8 cellular contexts compared by ENCODE assay signal in the genomic region with DNA sequence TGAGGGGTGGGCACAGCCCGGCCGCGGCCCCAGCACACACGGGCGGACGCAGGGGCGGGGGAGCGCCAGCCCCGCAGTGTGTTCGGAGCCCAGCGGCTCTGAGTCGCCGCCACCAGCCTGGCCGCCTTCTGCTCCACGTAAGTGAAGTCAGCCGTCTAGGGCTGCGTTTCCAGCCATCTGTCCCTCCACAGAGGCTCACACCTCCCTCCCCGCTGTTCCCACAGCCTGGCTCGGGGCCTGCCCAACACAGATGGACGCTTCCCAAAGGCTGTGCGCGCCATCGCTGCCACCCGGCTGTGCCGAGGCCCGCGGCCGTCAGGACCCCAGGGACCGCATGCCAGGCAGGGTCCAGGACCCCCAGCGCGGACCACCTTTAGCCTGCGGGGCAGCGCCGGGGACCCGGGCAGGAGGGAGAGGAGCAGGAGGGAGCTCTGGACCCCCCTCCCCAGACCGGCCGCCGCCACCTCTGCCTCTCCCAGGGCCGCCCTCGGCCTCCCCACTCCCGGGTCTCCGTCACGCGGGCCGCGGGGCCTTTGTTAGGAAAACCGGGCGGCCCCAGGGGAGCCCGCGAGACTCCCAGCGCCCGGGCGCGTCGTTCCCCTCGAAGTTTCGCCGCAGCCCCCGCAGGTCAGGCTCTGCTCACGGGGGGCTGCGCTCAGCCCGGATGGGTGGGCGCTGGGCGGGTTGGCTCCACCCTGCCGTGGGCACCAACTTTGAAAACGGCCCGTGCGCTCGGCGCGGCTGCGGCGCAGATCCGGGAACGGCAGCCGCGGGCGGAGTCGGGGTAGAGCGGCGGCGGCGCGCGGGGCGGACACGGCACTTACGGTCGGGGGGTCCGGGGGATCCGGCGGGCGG. TPM values are rescaled to one million over a fixed set of nuclear protein-coding genes. Genes with fewer than 3 reads are reported as not detected.
DNase-seq lines count a peak whose midpoint lies in the region; ATAC-seq and TF ChIP-seq lines count a peak whose summit lies in the region.

No MANE protein-coding gene starts in this region.

- no peaks in the 10 kb centered on the region for H3K9me3 ChIP-seq in GM23248 (ENCODE audit: low read depth)
- H3K9me3 ChIP-seq in mammary epithelial cell (replicated peaks; ENCODE audit: insufficient read depth, low read length): no peaks in the 10 kb centered on the region
- H3K9me3 ChIP-seq in mucosa of descending colon: no peaks in the 10 kb centered on the region

- H3K9ac ChIP-seq in GM23248 (no peak overlapping the region), mammary epithelial cell (ENCODE audit: insufficient read depth, low read length) (no peak overlapping the region)

- H4K20me1 ChIP-seq in GM23248 (ENCODE audit: insufficient read depth) (no peaks in the 10 kb centered on the region), mammary epithelial cell (ENCODE audit: insufficient read depth, low read length) (peaks cover 4% of the 10 kb centered on the region)

- 3 to 5% methylated on average over 46 to 71 of the region's 93 CpGs for WGBS in GM23248 (ENCODE audit: low coverage in 1 of 2, low lambda C conversion rate in 2 of 2, missing lambda C conversion rate in 2 of 2), 2 experiments
- 3% methylated on average over 15 of the region's 93 CpGs for WGBS in mammary epithelial cell (ENCODE audit: low coverage, missing lambda C conversion rate)

- H3K9me2 ChIP-seq in GM23248 (ENCODE audit: insufficient read depth): no peaks in the 10 kb centered on the region

- no peak overlapping the region for H3K27ac Mint-ChIP-seq in chondrocyte (ENCODE audit: unreplicated experiment)

- ATAC-seq in mucosa of descending colon (peak; percentile 31), GM21717 (IDR thresholded peaks at IDR 0.05; ENCODE audit: unreplicated experiment) (no peak)

- CTCF ChIA-PET in mammary epithelial cell (lab: Charles Lee; ENCODE audit: low non-redundant PET): no interaction called here

- H3K36me3 ChIP-seq in GM23248 (ENCODE audit: low read depth) (no peaks in the 10 kb centered on the region), mammary epithelial cell (ENCODE audit: insufficient read depth, low read length) (no peaks in the 10 kb centered on the region), mucosa of descending colon (ENCODE audit: low read depth) (no peaks in the 10 kb centered on the region)

- intact Hi-C loops in mammary epithelial cell (cut with micrococcal nuclease) (no loop called here), mucosa of descending colon (cut with DNase I, micrococcal nuclease) (loop anchor here in 1 of 2 donors (5.0 kb wide), 1 partner anchor 227 kb away; no protein-coding TSS in a partner anchor)

- peaks cover 32% of the 10 kb centered on the region for H3K27me3 Mint-ChIP-seq in chondrocyte (ENCODE audit: low read depth)

- H2AFZ ChIP-seq in GM23248 (no peak overlapping the region), mammary epithelial cell (ENCODE audit: low read depth, low read length) (no peak overlapping the region)

- no peak overlapping the region for H3K4me3 Mint-ChIP-seq in chondrocyte (ENCODE audit: unreplicated experiment)

- in situ Hi-C loops in GM23248 (cut with MboI): no loop called here
- in situ Hi-C loops in mammary epithelial cell (cut with MboI; ENCODE audit: low sequenced_read_pairs in 2 of 2): no loop called here

- DNase-seq in AG08395 (ENCODE audit: low spot score) (peak; percentile 29), GM23248 (peak; percentile 27), mammary epithelial cell (no peak), mucosa of descending colon (peak in 2 of 3 donors; percentile 50 to 54), NCI-H187 treated with DMSO at 0.1 percent for 48 hours (lab: John Stamatoyannopoulos, UW) (no peak), chondrocyte (ENCODE audit: low spot score) (no peak), NCI-H187 (lab: John Stamatoyannopoulos, UW) (no peak)

- H3F3A ChIP-seq in GM23248 (ENCODE audit: insufficient read depth): no peaks in the 10 kb centered on the region

- no peak overlapping the region for H3K4me3 ChIP-seq in GM23248
- no peak overlapping the region for H3K4me3 ChIP-seq in mammary epithelial cell (replicated peaks in 1 of 3; ENCODE audit: insufficient read depth in 1 of 3, low read depth in 2 of 3, low read length in 3 of 3)
- peak overlapping the region; percentile 24 for H3K4me3 ChIP-seq in mucosa of descending colon

- no peaks in the 10 kb centered on the region for H3K36me3 Mint-ChIP-seq in chondrocyte (ENCODE audit: low read depth)

- H3K27ac ChIP-seq in GM23248 (no peak overlapping the region), mammary epithelial cell (ENCODE audit: insufficient read depth, low read depth, low read length) (no peak overlapping the region)

- no peaks in the 10 kb centered on the region for H3K9me3 Mint-ChIP-seq in chondrocyte (ENCODE audit: low read depth)

- H3K27me3 ChIP-seq in GM23248 (replicated peaks; ENCODE audit: insufficient read depth) (peaks cover 63% of the 10 kb centered on the region), mammary epithelial cell (ENCODE audit: insufficient read depth, low read length) (peaks cover 44% of the 10 kb centered on the region)

- dilution Hi-C loops in mammary epithelial cell (cut with HindIII; ENCODE audit: low sequenced_read_pairs): no loop called here

- H3K79me2 ChIP-seq in GM23248 (ENCODE audit: insufficient read depth) (no peaks in the 10 kb centered on the region), mammary epithelial cell (ENCODE audit: insufficient read depth, low read length) (no peaks in the 10 kb centered on the region)

- no peaks in the 10 kb centered on the region for H3K4me1 Mint-ChIP-seq in chondrocyte (ENCODE audit: low read depth)

- TF ChIP-seq CTCF in mammary epithelial cell (conservative IDR thresholded peaks at IDR 0.05 in 1 of 2, IDR thresholded peaks at IDR 0.05 in 1 of 2; ENCODE audit: extremely low read depth in 1 of 2, insufficient read depth in 1 of 2, low read depth in 1 of 2, low read length in 2 of 2) (no peak), mucosa of descending colon (IDR thresholded peaks at IDR 0.05) (no peak), chondrocyte (IDR thresholded peaks at IDR 0.05) (no peak)

- no peak overlapping the region for H3K4me2 ChIP-seq in GM23248 (ENCODE audit: unreplicated experiment)
- H3K4me2 ChIP-seq in mammary epithelial cell (ENCODE audit: insufficient read depth, low read depth, low read length): peak overlapping the region; percentile 9

- no peaks in the 10 kb centered on the region for H3K4me1 ChIP-seq in GM23248 (ENCODE audit: insufficient read depth)
- H3K4me1 ChIP-seq in mammary epithelial cell (ENCODE audit: insufficient read depth, low read length): peaks cover 4% of the 10 kb centered on the region
- peaks cover 13% of the 10 kb centered on the region for H3K4me1 ChIP-seq in mucosa of descending colon (ENCODE audit: low read depth)

- no TSS peak for BruUV-seq in mammary epithelial cell (replicated peaks; lab: Mats Ljungman, UMichigan)

RNA-seq across cellular contexts. Expression of a gene that starts 36.6 kb away (rescaled TPM):
- total RNA-seq in GM23248 (2014; rRNA removed; shearing (Covaris generic)): not detected in 2 replicates
- polyA plus RNA-seq in GM23248 (2016; fragmentation: Nextera tagmentation; extraction: Ambion mirVana): 0.08 TPM in 1 of 2 replicates, not detected in the other
- total RNA-seq in mammary epithelial cell: under 1 TPM in 1 of 2 donors, not detected in 1; 0.83 TPM
- polyA plus RNA-seq in mammary epithelial cell: 0.09 TPM
- not detected for polyA minus RNA-seq in mammary epithelial cell
- 10 to 100 TPM in 1 of 3 donors, 1 to 10 TPM in 2; 6.9 to 12.8 (median 8.4) TPM for total RNA-seq in mucosa of descending colon
- total RNA-seq in chondrocyte: 0.23 TPM in 1 of 3 replicates, not detected in the others

Comparison
In these comparisons a context has a peak if more than half of its experiments do, and no peak if none do; other contexts are left out.
1. DNase-seq: peak in AG08395 (single experiment), GM23248 (single experiment) and mucosa of descending colon (2 of 3); none in mammary epithelial cell (single experiment), NCI-H187 treated with DMSO at 0.1 percent for 48 hours (single experiment), chondrocyte (single experiment) and NCI-H187 (0 of 2).